ENCODE assay signal across 27 cellular contexts in genomic region chr13:99182439-99182838, GRCh38.
"Had no signal": no experiment of that assay in that cellular context is flagged by ENCODE, and none has a peak within 500 bp of the region (broad histone marks: within the 10 kb centered on the region; RNA-seq: fewer than 3 reads in every experiment).

No MANE protein-coding gene starts in this region.

- H3K27me3 ChIP-seq: adrenal gland, body of pancreas had no signal

- H3K9me3 ChIP-seq: body of pancreas had no signal

- H3K4me3 ChIP-seq: adrenal gland, body of pancreas had no signal

- ATAC-seq: activated CD8-positive, alpha-beta T cell treated with anti-CD3 and anti-CD28 coated beads, Interleukin-2, amount 10 ng/mL, durations not matched to agents 7 days and 5 days; body of pancreas; PC-3; T-helper 17 cell; WTC11 had no signal

- H3K36me3 ChIP-seq: adrenal gland had no signal

- H3K27ac ChIP-seq: adrenal gland, body of pancreas had no signal

- DNase-seq: activated CD4-positive, alpha-beta T cell treated with anti-CD3 and anti-CD28 coated beads for 48 hours; activated CD4-positive, alpha-beta T cell treated with anti-CD3 and anti-CD28 coated beads, Interleukin-2, amount 50 U/mL, for 4 hours; activated CD4-positive, CD25-positive, alpha-beta regulatory T cell treated with anti-CD3 and anti-CD28 coated beads, Interleukin-2, amount 50 U/mL, for 72 hours; activated CD8-positive, alpha-beta memory T cell treated with anti-CD3 and anti-CD28 coated beads, Interleukin-2, amount 50 U/mL, for 48 hours; activated CD8-positive, alpha-beta T cell treated with anti-CD3 and anti-CD28 coated beads, Interleukin-2, amount 10 ng/mL, durations not matched to agents 7 days and 5 days; activated naive CD4-positive, alpha-beta T cell treated with anti-CD3 and anti-CD28 coated beads, Interleukin-2, amount 50 U/mL, for 16 hours; activated naive CD8-positive, alpha-beta T cell treated with anti-CD3 and anti-CD28 coated beads, Interleukin-2, amount 10 ng/mL, durations not matched to agents 7 days and 5 days; activated T-cell treated with anti-CD3 and anti-CD28 coated beads, Interleukin-2, amount 50 U/mL, for 1 hour; adrenal gland; aorta; body of pancreas; IMR-90; KG1; NCI-H1105 treated with DMSO at 0.1 percent for 48 hours; NCI-H1436 treated with DMSO at 0.1 percent for 48 hours; NCI-H187; NCI-H2171; NCI-H2227 treated with DMSO at 0.1 percent for 48 hours; NCI-H446 treated with DMSO at 0.1 percent for 48 hours; NCI-H524 treated with DMSO at 0.1 percent for 48 hours; NCI-H82; NK-92 treated with Interleukin-12 subunit alpha and Interleukin-12 subunit beta, amount 100 ng/mL, for 24 hours; PC-3; SIG-M5; T-helper 17 cell; T-helper 9 cell had no signal

- H3K4me1 ChIP-seq: adrenal gland, body of pancreas had no signal
